ENCODE assay signal across 8 cellular contexts in the genomic region with DNA sequence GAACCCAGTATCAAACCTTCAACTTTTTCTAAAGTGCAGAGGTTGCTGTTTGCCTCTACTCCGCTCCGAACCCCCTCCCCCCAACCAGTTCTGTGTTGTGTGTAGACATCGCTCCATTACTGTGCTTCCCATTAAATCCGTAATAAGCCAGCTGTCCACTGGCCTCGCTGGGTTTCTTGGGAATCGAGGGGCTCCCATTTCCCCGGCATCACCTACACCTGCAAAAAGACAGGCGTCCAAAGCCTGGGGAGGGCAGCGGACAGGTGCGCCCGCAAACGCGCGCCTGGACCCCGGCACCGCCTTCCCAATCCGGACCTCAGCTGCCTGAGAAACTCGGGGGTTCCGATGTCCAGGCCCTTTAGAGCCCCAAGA. TPM values are rescaled to one million over a fixed set of nuclear protein-coding genes. Genes with fewer than 3 reads are reported as not detected.
DNase-seq lines count a peak whose midpoint lies in the region; ATAC-seq, FAIRE-seq and TF ChIP-seq lines count a peak whose summit lies in the region.

No MANE protein-coding gene starts in this region.

- peak overlapping the region; percentile 63 to 81 for H3K27ac ChIP-seq in A549

- H3K27me3 ChIP-seq in H7 (ENCODE audit: control insufficient read depth, insufficient read depth, low read length): no peaks in the 10 kb centered on the region; the same call in 1 of the 2 replicates

- no peak for TF ChIP-seq POLR2A in A549 (IDR thresholded peaks at IDR 0.05; ENCODE audit: low read length)

- no peak for TF ChIP-seq RAD21 in A549 (conservative IDR thresholded peaks at IDR 0.05 in 1 of 2, IDR thresholded peaks at IDR 0.05 in 1 of 2)

- TF ChIP-seq EP300 in A549 (IDR thresholded peaks at IDR 0.05): no peak

- peaks cover 7% of the 10 kb centered on the region; the same call in 1 of the 3 replicates for H3K4me1 ChIP-seq in A549

- peak in 1 of 2 experiments; percentile 13 for DNase-seq in A549 (ENCODE audit: low read depth in 1 of 2, low spot score in 1 of 2)
- no peak for DNase-seq in H7
- no peak for DNase-seq in T-helper 2 cell treated with Interferon-gamma antibody and Interleukin-4, amounts not matched to agents 5 μg/mL and 100 μg/mL, for 36 hours (ENCODE audit: low spot score)
- DNase-seq in stimulated activated naive B cell treated with anti-CD40 and anti-IgM and Interleukin-4, amounts not matched to agents 10 μg/mL and 1 μg/mL and 100 μg/mL, for 72 hours: no peak
- DNase-seq in HuH-7 (ENCODE audit: low spot score): no peak
- DNase-seq in activated effector memory CD4-positive, alpha-beta T cell treated with Interleukin-2 at 50 U/mL for 16 hours: no peak

- peak overlapping the region; percentile 83 for H3K4me2 ChIP-seq in A549

- H3K4me3 Mint-ChIP-seq in T-helper 2 cell treated with Interferon-gamma antibody and Interleukin-4, amounts not matched to agents 5 μg/mL and 100 μg/mL, for 36 hours: peak overlapping the region; percentile 84
- peak overlapping the region; percentile 77 to 88 for H3K4me3 Mint-ChIP-seq in stimulated activated naive B cell treated with anti-CD40 and anti-IgM and Interleukin-4, amounts not matched to agents 10 μg/mL and 1 μg/mL and 100 μg/mL, for 72 hours

- H3K9me3 ChIP-seq in A549: no peaks in the 10 kb centered on the region

- no peaks in the 10 kb centered on the region for H3K36me3 ChIP-seq in H7 (replicated peaks; ENCODE audit: control insufficient read depth, insufficient read depth, low read length)

- WGBS in A549 (ENCODE audit: missing lambda C conversion rate): 11% methylated on average over 5 of the region's 19 CpGs

- ATAC-seq in A549 (peak; percentile 14 to 34; a peak in 4 of 6 replicates), GM21367 (IDR thresholded peaks at IDR 0.05; ENCODE audit: unreplicated experiment) (no peak)
- ATAC-seq in stimulated activated naive B cell treated with anti-CD40 and anti-IgM and Interleukin-4, amounts not matched to agents 10 μg/mL and 1 μg/mL and 100 μg/mL, for 72 hours (replicated peaks): peak in 1 of 2 donors; percentile 2

- H3K4me3 ChIP-seq in A549: peak overlapping the region; percentile 63
- peak overlapping the region; percentile 84 for H3K4me3 ChIP-seq in H7 (ENCODE audit: insufficient read depth, low read depth, low read length)
- peak overlapping the region; percentile 80 for H3K4me3 ChIP-seq in iPS-11a (ENCODE audit: low read depth, low read length)

- H3K4me1 Mint-ChIP-seq in T-helper 2 cell treated with Interferon-gamma antibody and Interleukin-4, amounts not matched to agents 5 μg/mL and 100 μg/mL, for 36 hours (ENCODE audit: low read depth): peaks cover 17% of the 10 kb centered on the region
- H3K4me1 Mint-ChIP-seq in stimulated activated naive B cell treated with anti-CD40 and anti-IgM and Interleukin-4, amounts not matched to agents 10 μg/mL and 1 μg/mL and 100 μg/mL, for 72 hours: peaks cover 7 to 21% of the 10 kb centered on the region in 2 donors

- POLR2A ChIA-PET in A549 (lab: Yijun Ruan, JAX): interaction anchor here (0.7 to 0.9 kb wide), 2 partner anchors 158 to 170 kb away, joined by 3 read pairs; no protein-coding TSS in a partner anchor

- no peaks in the 10 kb centered on the region for H3K9me3 Mint-ChIP-seq in T-helper 2 cell treated with Interferon-gamma antibody and Interleukin-4, amounts not matched to agents 5 μg/mL and 100 μg/mL, for 36 hours
- H3K9me3 Mint-ChIP-seq in stimulated activated naive B cell treated with anti-CD40 and anti-IgM and Interleukin-4, amounts not matched to agents 10 μg/mL and 1 μg/mL and 100 μg/mL, for 72 hours: no peaks in the 10 kb centered on the region

- H3K27ac Mint-ChIP-seq in T-helper 2 cell treated with Interferon-gamma antibody and Interleukin-4, amounts not matched to agents 5 μg/mL and 100 μg/mL, for 36 hours: no peak overlapping the region
- H3K27ac Mint-ChIP-seq in stimulated activated naive B cell treated with anti-CD40 and anti-IgM and Interleukin-4, amounts not matched to agents 10 μg/mL and 1 μg/mL and 100 μg/mL, for 72 hours: no peak overlapping the region

- CTCF ChIA-PET in A549 (lab: Yijun Ruan, JAX): interaction anchor here (0.6 to 2.2 kb wide), 3 partner anchors 23 to 215 kb away, joined by 4 to 6 read pairs (median 6); no protein-coding TSS in a partner anchor

- FAIRE-seq in A549 (lab: Jason Lieb, UNC): no peak

- TF ChIP-seq CTCF in A549 (IDR thresholded peaks at IDR 0.05): no peak

- no peaks in the 10 kb centered on the region for H3K36me3 Mint-ChIP-seq in T-helper 2 cell treated with Interferon-gamma antibody and Interleukin-4, amounts not matched to agents 5 μg/mL and 100 μg/mL, for 36 hours (ENCODE audit: low read depth)
- no peaks in the 10 kb centered on the region for H3K36me3 Mint-ChIP-seq in stimulated activated naive B cell treated with anti-CD40 and anti-IgM and Interleukin-4, amounts not matched to agents 10 μg/mL and 1 μg/mL and 100 μg/mL, for 72 hours

- H3K27me3 Mint-ChIP-seq in T-helper 2 cell treated with Interferon-gamma antibody and Interleukin-4, amounts not matched to agents 5 μg/mL and 100 μg/mL, for 36 hours (ENCODE audit: low read depth): peaks cover 43% of the 10 kb centered on the region
- peaks cover 6 to 12% of the 10 kb centered on the region in 2 donors for H3K27me3 Mint-ChIP-seq in stimulated activated naive B cell treated with anti-CD40 and anti-IgM and Interleukin-4, amounts not matched to agents 10 μg/mL and 1 μg/mL and 100 μg/mL, for 72 hours

TF ChIP-seq in A549, 52 proteins besides CTCF, POLR2A, EP300 and RAD21 (continues in another document):
- TF ChIP-seq HEYL (CRISPR knock-in tag; IDR thresholded peaks at IDR 0.05): no peak
- no peak for TF ChIP-seq KDM5A (IDR thresholded peaks at IDR 0.05)
- no peak for TF ChIP-seq NR3C1 (IDR thresholded peaks at IDR 0.05)
- TF ChIP-seq, protein P1, sequence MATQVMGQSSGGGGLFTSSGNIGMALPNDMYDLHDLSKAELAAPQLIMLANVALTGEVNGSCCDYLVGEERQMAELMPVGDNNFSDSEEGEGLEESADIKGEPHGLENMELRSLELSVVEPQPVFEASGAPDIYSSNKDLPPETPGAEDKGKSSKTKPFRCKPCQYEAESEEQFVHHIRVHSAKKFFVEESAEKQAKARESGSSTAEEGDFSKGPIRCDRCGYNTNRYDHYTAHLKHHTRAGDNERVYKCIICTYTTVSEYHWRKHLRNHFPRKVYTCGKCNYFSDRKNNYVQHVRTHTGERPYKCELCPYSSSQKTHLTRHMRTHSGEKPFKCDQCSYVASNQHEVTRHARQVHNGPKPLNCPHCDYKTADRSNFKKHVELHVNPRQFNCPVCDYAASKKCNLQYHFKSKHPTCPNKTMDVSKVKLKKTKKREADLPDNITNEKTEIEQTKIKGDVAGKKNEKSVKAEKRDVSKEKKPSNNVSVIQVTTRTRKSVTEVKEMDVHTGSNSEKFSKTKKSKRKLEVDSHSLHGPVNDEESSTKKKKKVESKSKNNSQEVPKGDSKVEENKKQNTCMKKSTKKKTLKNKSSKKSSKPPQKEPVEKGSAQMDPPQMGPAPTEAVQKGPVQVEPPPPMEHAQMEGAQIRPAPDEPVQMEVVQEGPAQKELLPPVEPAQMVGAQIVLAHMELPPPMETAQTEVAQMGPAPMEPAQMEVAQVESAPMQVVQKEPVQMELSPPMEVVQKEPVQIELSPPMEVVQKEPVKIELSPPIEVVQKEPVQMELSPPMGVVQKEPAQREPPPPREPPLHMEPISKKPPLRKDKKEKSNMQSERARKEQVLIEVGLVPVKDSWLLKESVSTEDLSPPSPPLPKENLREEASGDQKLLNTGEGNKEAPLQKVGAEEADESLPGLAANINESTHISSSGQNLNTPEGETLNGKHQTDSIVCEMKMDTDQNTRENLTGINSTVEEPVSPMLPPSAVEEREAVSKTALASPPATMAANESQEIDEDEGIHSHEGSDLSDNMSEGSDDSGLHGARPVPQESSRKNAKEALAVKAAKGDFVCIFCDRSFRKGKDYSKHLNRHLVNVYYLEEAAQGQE (IDR thresholded peaks at IDR 0.05): no peak
- no peak for TF ChIP-seq JUNB (IDR thresholded peaks at IDR 0.05)
- no peak for TF ChIP-seq CEBPB (IDR thresholded peaks at IDR 0.05)
- TF ChIP-seq TP53 (CRISPR knock-in tag; IDR thresholded peaks at IDR 0.05): no peak
- TF ChIP-seq MAZ (IDR thresholded peaks at IDR 0.05; ENCODE audit: borderline replicate concordance, low read depth, low read length): no peak
- no peak for TF ChIP-seq RCOR1 (IDR thresholded peaks at IDR 0.05; ENCODE audit: low read depth, low read length)
- no peak for TF ChIP-seq ELK1 (IDR thresholded peaks at IDR 0.05; ENCODE audit: low read depth, low read length)
- no peak for TF ChIP-seq PBX3 (IDR thresholded peaks at IDR 0.05)
- no peak for TF ChIP-seq EHF (CRISPR knock-in tag; IDR thresholded peaks at IDR 0.05)

RNA-seq across cellular contexts. Expression of gene RTKN2, which starts 0.6 kb away (rescaled TPM):
- polyA plus RNA-seq in A549 (2011; rRNA removed) (1.4 and 2.4 TPM in 2 replicates), A549 (2017; fragmentation: RNase III; extraction: RNeasy Plus Mini Kit Qiagen cat#74134 plus additional on column Dnase treatment) (1.6 to 1.8 TPM (median 1.8 TPM) in 3 replicates)
- polyA plus RNA-seq in A549 (2012; cell fraction: cytosol; rRNA removed): 0.39 and 0.40 TPM in 2 replicates
- 0.18 and 0.21 TPM in 2 replicates for polyA plus RNA-seq in A549 (2012; cell fraction: nucleus; rRNA removed)
- 0.58 and 0.83 TPM in 2 replicates for polyA minus RNA-seq in A549 (2011; rRNA and poly(A)+ RNA removed)
- total RNA-seq in H7 (2014; rRNA removed; shearing (Covaris generic)): 9.5 and 12.5 TPM in 2 replicates
